In genomic region chr2:150097891-150098595, GRCh38 we compare ENCODE assay signal across 11 cellular contexts.
DNase-seq lines count a peak whose midpoint lies in the region; ATAC-seq, FAIRE-seq and TF ChIP-seq lines count a peak whose summit lies in the region.
"Had no signal": no experiment of that assay in that cellular context is flagged by ENCODE, and none has a peak within 500 bp of the region (broad histone marks: within the 10 kb centered on the region; RNA-seq: fewer than 3 reads in every experiment).

No MANE protein-coding gene starts in this region.

- H2AFZ ChIP-seq in DND-41 (ENCODE audit: low read depth, low read length) (no peak overlapping the region), H1 (ENCODE audit: low read length) (peak overlapping the region; percentile 85; the same call in 1 of the 2 replicates)

- FAIRE-seq in H1 (lab: Jason Lieb, UNC), result no peak

- H3K36me3 ChIP-seq in DND-41 (ENCODE audit: insufficient read depth, low read length) (no peaks in the 10 kb centered on the region), H1 (ENCODE audit: control insufficient read depth in 2 of 4, insufficient read depth in 4 of 4, low read length in 3 of 4) (no peaks in the 10 kb centered on the region; a peak in 1 of 8 replicates)

- H4K5ac ChIP-seq in H1 (ENCODE audit: insufficient read length, low read depth, low read length), result no peak overlapping the region

- 97% methylated on average over 2 of the region's 2 CpGs; no CpG with 5 or more reads in 1 of the 2 experiments for WGBS in H1 (ENCODE audit: extremely low coverage in 1 of 2, insufficient coverage in 1 of 2, insufficient read length in 1 of 2, insufficient replicate concordance in 2 of 2, low coverage in 1 of 2, low lambda C conversion rate in 2 of 2, missing lambda C conversion rate in 1 of 2), 2 experiments

- no peak for TF ChIP-seq RAD21 in H1 (IDR thresholded peaks at IDR 0.05 in 1 of 2, conservative IDR thresholded peaks at IDR 0.05 in 1 of 2; ENCODE audit: low read depth in 2 of 2, low read length in 2 of 2)

- H4K20me1 ChIP-seq in DND-41 (ENCODE audit: insufficient read depth, low read length) (no peaks in the 10 kb centered on the region), H1 (replicated peaks in 1 of 2; ENCODE audit: control insufficient read depth in 1 of 2, insufficient read depth in 2 of 2, low read length in 2 of 2) (no peaks in the 10 kb centered on the region)

- H3K27ac ChIP-seq in DND-41 (ENCODE audit: low read length) (no peak overlapping the region), H1 (ENCODE audit: low read depth, low read length) (no peak overlapping the region)

- peak overlapping the region; percentile 39 for H3K27ac Mint-ChIP-seq in mesothelial cell of epicardium
- no peak overlapping the region for H3K27ac Mint-ChIP-seq in naive thymus-derived CD8-positive, alpha-beta T cell

- H3K79me2 ChIP-seq in DND-41 (ENCODE audit: insufficient read depth, low read length), result no peaks in the 10 kb centered on the region
- no peaks in the 10 kb centered on the region for H3K79me2 ChIP-seq in H1 (ENCODE audit: control insufficient read depth in 1 of 2, insufficient read depth in 2 of 2, low read length in 2 of 2)

- H3K9me3 ChIP-seq in DND-41 (ENCODE audit: insufficient read depth, low read length, severe bottlenecking) (no peaks in the 10 kb centered on the region), H1 (ENCODE audit: insufficient read depth in 2 of 2, low read depth in 1 of 2, low read length in 1 of 2) (no peaks in the 10 kb centered on the region)

- no peaks in the 10 kb centered on the region for H3K23me2 ChIP-seq in H1 (ENCODE audit: low read depth, low read length)

- H3K4me3 ChIP-seq in DND-41 (ENCODE audit: low read depth in 1 of 2, low read length in 2 of 2) (no peak overlapping the region), H1 (ENCODE audit: extremely low read depth in 1 of 4, insufficient read depth in 2 of 4, low read depth in 3 of 4, low read length in 4 of 4) (no peak overlapping the region)

- H2BK120ac ChIP-seq in H1 (replicated peaks; ENCODE audit: low read depth, low read length), result no peak overlapping the region

- H3K4me1 ChIP-seq in DND-41 (ENCODE audit: insufficient read depth, low read length), result no peaks in the 10 kb centered on the region
- no peaks in the 10 kb centered on the region for H3K4me1 ChIP-seq in H1 (replicated peaks in 1 of 4; ENCODE audit: control insufficient read depth in 3 of 4, insufficient read depth in 4 of 4, low read length in 3 of 4)

- POLR2A ChIA-PET in H1 (lab: Charles Lee; ENCODE audit: partially characterized antibody), result no interaction called here
- POLR2A ChIA-PET in naive thymus-derived CD8-positive, alpha-beta T cell (lab: Charles Lee), result no interaction called here

- H3K18ac ChIP-seq in H1 (ENCODE audit: extremely low read depth, low read length), result no peak overlapping the region

- H3K4me3 Mint-ChIP-seq in mesothelial cell of epicardium, result no peak overlapping the region
- no peak overlapping the region for H3K4me3 Mint-ChIP-seq in naive thymus-derived CD8-positive, alpha-beta T cell

- H4K91ac ChIP-seq in H1 (replicated peaks; ENCODE audit: insufficient read length, low read length), result no peak overlapping the region

- CTCF ChIA-PET in H1 (lab: Charles Lee; ENCODE audit: partially characterized antibody), result interaction anchor here (0.9 kb wide), 1 partner anchor 12 kb away, joined by 3 read pairs; no protein-coding TSS in a partner anchor

- no peak overlapping the region for H4K8ac ChIP-seq in H1 (ENCODE audit: extremely low read depth, insufficient read depth, low read length)

- H3K27me3 ChIP-seq in DND-41 (ENCODE audit: insufficient read depth, low read length, poor library complexity) (no peaks in the 10 kb centered on the region), H1 (replicated peaks in 1 of 4; ENCODE audit: control insufficient read depth in 3 of 4, extremely low read depth in 1 of 4, insufficient read depth in 3 of 4, low read length in 3 of 4) (peaks cover 0 to 1% (median 0%) of the 10 kb centered on the region in 4 experiments; a peak in 1 of 7 replicates)

- no peak overlapping the region for H2AK5ac ChIP-seq in H1 (ENCODE audit: low read depth, low read length)

- no peak overlapping the region for H2BK12ac ChIP-seq in H1 (ENCODE audit: low read depth, low read length)

- H3K4me1 Mint-ChIP-seq in mesothelial cell of epicardium, result peaks cover 14% of the 10 kb centered on the region
- no peaks in the 10 kb centered on the region for H3K4me1 Mint-ChIP-seq in naive thymus-derived CD8-positive, alpha-beta T cell

- no peak overlapping the region for H2BK5ac ChIP-seq in H1 (ENCODE audit: low read depth, low read length)

- 0 out of 2 replicates have a peak overlapping the region, but pooled peaks have one; percentile 28 for H2BK20ac ChIP-seq in H1 (ENCODE audit: low read length)

- peak; percentile 10 for TF ChIP-seq CTCF in DND-41 (IDR thresholded peaks at IDR 0.05; ENCODE audit: borderline replicate concordance, extremely low read depth, low read length, poor library complexity, severe bottlenecking)
- peak in 1 of 3 experiments; percentile 13; a peak in 1 of 4 replicates for TF ChIP-seq CTCF in H1 (IDR thresholded peaks at IDR 0.05; ENCODE audit: control extremely low read depth in 1 of 3, insufficient read depth in 1 of 3, low read depth in 1 of 3, low read length in 3 of 3)
- no peak for TF ChIP-seq CTCF in mesothelial cell of epicardium (IDR thresholded peaks at IDR 0.05; ENCODE audit: unreplicated experiment)

- H2BK15ac ChIP-seq in H1 (ENCODE audit: low read length), result no peak overlapping the region

- no peak overlapping the region for H3K4ac ChIP-seq in H1 (replicated peaks; ENCODE audit: insufficient read length, low read depth, low read length)

- peak; percentile 24; the same call in 1 of the 3 replicates for ATAC-seq in DND-41 (ENCODE audit: insufficient read depth, low read depth)
- ATAC-seq in naive thymus-derived CD8-positive, alpha-beta T cell, result no peak

- H3K27me3 Mint-ChIP-seq in mesothelial cell of epicardium (ENCODE audit: low read depth), result no peaks in the 10 kb centered on the region
- H3K27me3 Mint-ChIP-seq in naive thymus-derived CD8-positive, alpha-beta T cell, result no peaks in the 10 kb centered on the region

- TF ChIP-seq EP300 in H1 (IDR thresholded peaks at IDR 0.05; ENCODE audit: borderline replicate concordance in 1 of 2, low read depth in 2 of 2, low read length in 2 of 2), result no peak

- no peak overlapping the region for H3K9ac ChIP-seq in DND-41 (ENCODE audit: low read depth, low read length)
- H3K9ac ChIP-seq in H1 (replicated peaks in 1 of 4; ENCODE audit: extremely low read depth in 1 of 4, low read depth in 3 of 4, low read length in 3 of 4), result no peak overlapping the region

- no peak overlapping the region for H3K23ac ChIP-seq in H1 (ENCODE audit: insufficient read length)

- no peak for TF ChIP-seq POLR2A in H1 (IDR thresholded peaks at IDR 0.05; ENCODE audit: control extremely low read depth in 1 of 2, low read depth in 2 of 2, low read length in 2 of 2)

- H3K9me3 Mint-ChIP-seq in mesothelial cell of epicardium, result no peaks in the 10 kb centered on the region
- peaks cover 0 to 13% (median 0%) of the 10 kb centered on the region in 9 donors for H3K9me3 Mint-ChIP-seq in naive thymus-derived CD8-positive, alpha-beta T cell

- no peak overlapping the region for H3K14ac ChIP-seq in H1 (ENCODE audit: insufficient read length)

- H3K36me3 Mint-ChIP-seq in mesothelial cell of epicardium, result no peaks in the 10 kb centered on the region
- no peaks in the 10 kb centered on the region for H3K36me3 Mint-ChIP-seq in naive thymus-derived CD8-positive, alpha-beta T cell

- DNase-seq in DND-41, result no peak
- peak; percentile 5 for DNase-seq in MV-4-11 (lab: John Stamatoyannopoulos, UW)
- DNase-seq in H1 (ENCODE audit: low read depth in 1 of 2, low spot score in 2 of 2), result no peak
- DNase-seq in mesothelial cell of epicardium (ENCODE audit: low spot score in 2 of 2, unreplicated experiment in 2 of 2), result no peak
- DNase-seq in NOMO-1 treated with dmso at 0.1 percent for 144 hours (lab: John Stamatoyannopoulos, UW; ENCODE audit: unreplicated experiment), result no peak
- no peak for DNase-seq in NOMO-1 (lab: John Stamatoyannopoulos, UW; ENCODE audit: unreplicated experiment in 2 of 2)
- no peak for DNase-seq in stimulated activated CD8-positive, alpha-beta memory T cell treated with anti-CD3 and anti-CD28 coated beads, Interleukin-4, amount 100 ng/mL, for 48 hours
- DNase-seq in naive thymus-derived CD8-positive, alpha-beta T cell, result no peak
- DNase-seq: activated CD4-positive, alpha-beta T cell treated with anti-CD3 and anti-CD28 coated beads, Interleukin-2, amount 50 U/mL, for 48 hours; NCI-H2029; SHP77 had no signal

- no peak overlapping the region for H3K56ac ChIP-seq in H1 (replicated peaks; ENCODE audit: insufficient read length, low read depth, low read length)

- no peaks in the 10 kb centered on the region for H3K79me1 ChIP-seq in H1 (ENCODE audit: low read depth, low read length)

- H3K4me2 ChIP-seq in DND-41 (ENCODE audit: insufficient read depth, low read length) (no peak overlapping the region), H1 (ENCODE audit: insufficient read depth in 1 of 2, low read depth in 2 of 2, low read length in 2 of 2) (no peak overlapping the region)

TF ChIP-seq in H1, 55 proteins besides CTCF, POLR2A, EP300 and RAD21 (continues in another document):
- TF ChIP-seq CTBP2 (IDR thresholded peaks at IDR 0.05; ENCODE audit: borderline replicate concordance, insufficient read depth, insufficient read length, low read length), result no peak
- no peak for TF ChIP-seq SIRT6 (IDR thresholded peaks at IDR 0.05; ENCODE audit: low read length)
- no peak for TF ChIP-seq EZH2 (IDR thresholded peaks at IDR 0.05; ENCODE audit: low read depth, low read length, severe bottlenecking)
- TF ChIP-seq SIX5 (IDR thresholded peaks at IDR 0.05; ENCODE audit: low read depth, low read length), result no peak
- no peak for TF ChIP-seq NRF1 (IDR thresholded peaks at IDR 0.05; ENCODE audit: low read depth, low read length)
- no peak for TF ChIP-seq FOSL1 (IDR thresholded peaks at IDR 0.05; ENCODE audit: insufficient read depth, low read depth, low read length)
- TF ChIP-seq, protein P1, sequence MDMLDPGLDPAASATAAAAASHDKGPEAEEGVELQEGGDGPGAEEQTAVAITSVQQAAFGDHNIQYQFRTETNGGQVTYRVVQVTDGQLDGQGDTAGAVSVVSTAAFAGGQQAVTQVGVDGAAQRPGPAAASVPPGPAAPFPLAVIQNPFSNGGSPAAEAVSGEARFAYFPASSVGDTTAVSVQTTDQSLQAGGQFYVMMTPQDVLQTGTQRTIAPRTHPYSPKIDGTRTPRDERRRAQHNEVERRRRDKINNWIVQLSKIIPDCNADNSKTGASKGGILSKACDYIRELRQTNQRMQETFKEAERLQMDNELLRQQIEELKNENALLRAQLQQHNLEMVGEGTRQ (IDR thresholded peaks at IDR 0.05; ENCODE audit: low read length), result no peak
- no peak for TF ChIP-seq SP4 (IDR thresholded peaks at IDR 0.05; ENCODE audit: low read length)
